17 cellular contexts compared by ENCODE assay signal in the genomic region with DNA sequence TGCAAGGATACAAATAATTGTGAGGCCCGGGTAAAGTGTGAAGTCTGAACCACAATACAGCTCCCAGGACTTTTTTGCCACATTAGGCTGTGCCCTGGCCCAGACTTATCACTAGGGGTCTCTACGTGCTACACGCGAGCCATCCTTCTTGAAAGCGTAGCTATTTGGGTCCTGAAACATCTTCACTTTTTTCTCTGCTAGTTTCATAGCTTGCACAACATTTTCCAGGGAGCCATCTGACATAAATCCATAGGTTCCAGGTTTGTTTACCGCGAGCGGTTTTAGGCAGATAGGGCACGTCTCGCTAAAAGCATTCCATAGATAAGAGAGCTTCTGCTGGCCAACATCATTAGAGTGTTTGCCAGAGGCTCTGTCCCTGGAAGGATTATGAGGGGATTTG.
DNase-seq lines count a peak whose midpoint lies in the region; ATAC-seq and TF ChIP-seq lines count a peak whose summit lies in the region.
"Had no signal": no experiment of that assay in that cellular context is flagged by ENCODE, and none has a peak within 500 bp of the region (broad histone marks: within the 10 kb centered on the region; RNA-seq: fewer than 3 reads in every experiment).

No MANE protein-coding gene starts in this region.

- no peaks in the 10 kb centered on the region for H3K27me3 ChIP-seq in A673 (replicated peaks; ENCODE audit: insufficient read depth, low read depth, low read length, poor library complexity)
- H3K27me3 ChIP-seq: heart left ventricle, testis had no signal

- no peak for ATAC-seq in HG03520 (IDR thresholded peaks at IDR 0.05; ENCODE audit: unreplicated experiment)
- no peak for ATAC-seq in HG03460 (IDR thresholded peaks at IDR 0.05; ENCODE audit: unreplicated experiment)
- no peak for ATAC-seq in HG03469 (IDR thresholded peaks at IDR 0.05; ENCODE audit: unreplicated experiment)
- ATAC-seq: heart left ventricle; naive thymus-derived CD8-positive, alpha-beta T cell; Panc1 had no signal

- TF ChIP-seq CTCF in A673 (conservative IDR thresholded peaks at IDR 0.05; ENCODE audit: low read depth, low read length): peak; percentile 31; the same call in 1 of the 2 replicates

- no TSS peak for BruUV-seq in A673 (replicated peaks; lab: Mats Ljungman, UMichigan)

- H3K27ac ChIP-seq in A673 (ENCODE audit: low read depth, low read length, poor library complexity, severe bottlenecking): no peak overlapping the region
- peak overlapping the region; percentile 71 for H3K27ac ChIP-seq in mesodermal cell (ENCODE audit: low read depth, low read length, severe bottlenecking)
- H3K27ac ChIP-seq: heart left ventricle, testis had no signal

- no peaks in the 10 kb centered on the region for H3K36me3 ChIP-seq in A673 (ENCODE audit: insufficient read depth, low read length, poor library complexity, severe bottlenecking)
- H3K36me3 ChIP-seq in mesodermal cell (ENCODE audit: control insufficient read depth, insufficient read depth, low read length): no peaks in the 10 kb centered on the region
- H3K36me3 ChIP-seq: heart left ventricle had no signal

- H3K4me1 ChIP-seq in A673 (ENCODE audit: insufficient read depth, low read length, poor library complexity, severe bottlenecking) (no peaks in the 10 kb centered on the region), mesodermal cell (ENCODE audit: control insufficient read depth, insufficient read depth, low read length, poor library complexity, severe bottlenecking) (peaks cover 67% of the 10 kb centered on the region)

- intact Hi-C loops in A673 (cut with micrococcal nuclease; ENCODE audit: unreplicated experiment): no loop called here

- no peaks in the 10 kb centered on the region for H3K9me3 ChIP-seq in A673 (ENCODE audit: low read depth, low read length, poor library complexity, severe bottlenecking)
- H3K9me3 ChIP-seq in mesodermal cell (ENCODE audit: control insufficient read depth, low read length): peaks cover 11% of the 10 kb centered on the region
- H3K9me3 ChIP-seq: heart left ventricle, testis had no signal

- CTCF ChIA-PET in A673 (lab: Charles Lee) (no interaction called here), HEK293T (lab: Yijun Ruan, JAX) (interaction anchor here (0.6 to 1.3 kb wide), 8 partner anchors 10 to 396 kb away, joined by 3 to 4 read pairs (median 3); no protein-coding TSS in a partner anchor)

- POLR2A ChIA-PET in A673 (lab: Charles Lee; ENCODE audit: low non-redundant PET): no interaction called here
- POLR2A ChIA-PET in HEK293T (lab: Yijun Ruan, JAX): interaction anchor here (1.0 kb wide), 1 partner anchor 10 kb away, joined by 4 read pairs; no protein-coding TSS in a partner anchor

- 56 to 65% methylated on average over 8 to 10 of the region's 10 CpGs for WGBS in mesodermal cell (ENCODE audit: insufficient coverage in 2 of 2), 2 experiments

- no peak for DNase-seq in A673 (ENCODE audit: low spot score)
- peak; percentile 32 for DNase-seq in HEK293T (ENCODE audit: extremely low spot score)
- peak; percentile 94 for DNase-seq in amniotic epithelial cell (ENCODE audit: low read depth)
- no peak for DNase-seq in NCI-H446 treated with DMSO at 0.1 percent for 48 hours (lab: John Stamatoyannopoulos, UW)
- DNase-seq: activated CD4-positive, CD25-positive, alpha-beta regulatory T cell treated with anti-CD3 and anti-CD28 coated beads, Interleukin-2, amount 50 U/mL, for 72 hours; CD4-positive, alpha-beta memory T cell; DMS79 treated with DMSO at 0.1 percent for 48 hours; effector memory CD4-positive, alpha-beta T cell; heart left ventricle; naive thymus-derived CD8-positive, alpha-beta T cell; NCI-H1417 treated with DMSO at 0.1 percent for 48 hours; testis had no signal

- H3K4me3 ChIP-seq in A673 (ENCODE audit: low read depth, low read length, poor library complexity, severe bottlenecking) (no peak overlapping the region), mesodermal cell (ENCODE audit: extremely low read depth, insufficient read depth, low read length, poor library complexity, severe bottlenecking) (no peak overlapping the region)
- H3K4me3 ChIP-seq: heart left ventricle, testis had no signal

TF ChIP-seq in HEK293T, 16 proteins besides CTCF, POLR2A, EP300 and RAD21:
- TF ChIP-seq FOXM1 (IDR thresholded peaks at IDR 0.05; ENCODE audit: borderline replicate concordance) (no peak), L3MBTL2 (conservative IDR thresholded peaks at IDR 0.05) (no peak), LEF1 (IDR thresholded peaks at IDR 0.05; ENCODE audit: borderline replicate concordance) (no peak), TARDBP (IDR thresholded peaks at IDR 0.05) (no peak), ARNT (IDR thresholded peaks at IDR 0.05) (no peak)

Comparison
In these comparisons a context has a peak if more than half of its experiments do, and no peak if none do; other contexts are left out.
1. DNase-seq: peak in HEK293T (single experiment) and amniotic epithelial cell (single experiment); none in A673 (single experiment) and NCI-H446 treated with DMSO at 0.1 percent for 48 hours (single experiment).